In the genomic region with DNA sequence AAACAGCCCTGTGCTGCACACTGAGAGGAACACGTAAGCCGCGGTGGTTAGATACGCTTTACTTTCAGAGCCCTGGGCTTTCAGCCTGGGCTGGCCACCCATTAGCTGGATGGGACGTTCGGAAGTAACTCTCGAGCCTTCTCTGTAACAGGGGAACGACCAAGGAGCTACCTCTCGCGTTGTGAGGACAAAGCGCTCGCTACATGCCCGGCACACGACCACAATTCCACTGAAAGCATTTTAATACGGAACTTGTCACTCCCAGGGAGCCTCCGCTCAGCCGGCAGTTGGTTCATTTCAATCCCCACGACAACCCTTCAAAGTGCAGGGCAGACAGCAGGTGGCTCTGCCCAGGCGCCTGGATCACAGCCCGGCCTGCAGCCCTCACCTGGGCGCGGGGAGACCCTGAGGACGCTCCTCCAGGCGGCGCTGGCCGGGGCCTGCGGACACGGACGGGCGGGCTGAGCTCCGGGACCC, we compare ENCODE assay signal across 8 cellular contexts. TPM values are rescaled to one million over a fixed set of nuclear protein-coding genes. Genes with fewer than 3 reads are reported as not detected.
A peak's percentile ranks its signal among the peaks of the same experiment; 100 is the strongest.
DNase-seq lines count a peak whose midpoint lies in the region; ATAC-seq and TF ChIP-seq lines count a peak whose summit lies in the region.

No MANE protein-coding gene starts in this region.

- H3K9me3 ChIP-seq in DND-41 (ENCODE audit: insufficient read depth, low read length, severe bottlenecking), result no peaks in the 10 kb centered on the region
- H3K9me3 ChIP-seq in muscle layer of duodenum (ENCODE audit: control insufficient read depth in 1 of 2, low read length in 2 of 2), result no peaks in the 10 kb centered on the region

- H3K27me3 ChIP-seq in DND-41 (ENCODE audit: insufficient read depth, low read length, poor library complexity) (no peaks in the 10 kb centered on the region), muscle layer of duodenum (ENCODE audit: low read depth, low read length) (no peaks in the 10 kb centered on the region)

- peaks cover 29% of the 10 kb centered on the region; the same call in 1 of the 2 replicates for H4K20me1 ChIP-seq in DND-41 (ENCODE audit: insufficient read depth, low read length)

- peak overlapping the region; percentile 84 to 91 for H3K4me3 ChIP-seq in DND-41 (ENCODE audit: low read depth in 1 of 2, low read length in 2 of 2)
- H3K4me3 ChIP-seq in muscle layer of duodenum (ENCODE audit: low read depth in 1 of 2, low read length in 2 of 2), result peak overlapping the region; percentile 60 to 82

- H3K27ac ChIP-seq in DND-41 (ENCODE audit: low read length) (peak overlapping the region; percentile 60), muscle layer of duodenum (ENCODE audit: low read length) (peak overlapping the region; percentile 1)

- H3K4me1 ChIP-seq in DND-41 (ENCODE audit: insufficient read depth, low read length), result peaks cover 40% of the 10 kb centered on the region
- peaks cover 12 to 38% of the 10 kb centered on the region in 2 donors for H3K4me1 ChIP-seq in muscle layer of duodenum (ENCODE audit: control insufficient read depth in 1 of 2, insufficient read depth in 2 of 2, low read length in 2 of 2)

- peak overlapping the region; percentile 73 for H3K4me2 ChIP-seq in DND-41 (ENCODE audit: insufficient read depth, low read length)

- peak overlapping the region; percentile 31; the same call in 1 of the 2 replicates for H2AFZ ChIP-seq in DND-41 (ENCODE audit: low read depth, low read length)

- DNase-seq in DND-41 (no peak), NCI-H69 (lab: John Stamatoyannopoulos, UW) (peak; percentile 68), dermis blood vessel endothelial cell (peak; percentile 51), NCI-H2227 treated with DMSO at 0.1 percent for 48 hours (lab: John Stamatoyannopoulos, UW) (no peak), NCI-H1048 (lab: John Stamatoyannopoulos, UW) (no peak)

- H3K79me2 ChIP-seq in DND-41 (ENCODE audit: insufficient read depth, low read length), result peaks cover 35% of the 10 kb centered on the region

- no peak; the same call in 2 of the 3 replicates for ATAC-seq in DND-41 (ENCODE audit: insufficient read depth, low read depth)
- ATAC-seq in GM21723 (IDR thresholded peaks at IDR 0.05; ENCODE audit: unreplicated experiment), result peak; percentile 20
- no peak for ATAC-seq in GM19035 (IDR thresholded peaks at IDR 0.05; ENCODE audit: unreplicated experiment)

- H3K9ac ChIP-seq in DND-41 (ENCODE audit: low read depth, low read length), result peak overlapping the region; percentile 63

- no peak for TF ChIP-seq CTCF in DND-41 (IDR thresholded peaks at IDR 0.05; ENCODE audit: borderline replicate concordance, extremely low read depth, low read length, poor library complexity, severe bottlenecking)

- peaks cover 52% of the 10 kb centered on the region for H3K36me3 ChIP-seq in DND-41 (ENCODE audit: insufficient read depth, low read length)
- H3K36me3 ChIP-seq in muscle layer of duodenum (ENCODE audit: control insufficient read depth in 1 of 2, insufficient read depth in 2 of 2, low read length in 2 of 2), result peaks cover 30 to 40% of the 10 kb centered on the region in 2 donors

RNA-seq across cellular contexts. Expression of gene SURF1, which starts 0.4 kb away (rescaled TPM):
- total RNA-seq in dermis blood vessel endothelial cell, result 15.3 and 31.1 TPM in 2 replicates

RNA-seq across cellular contexts. Expression of gene SURF2, which starts 0.4 kb away (rescaled TPM):
- total RNA-seq in dermis blood vessel endothelial cell, result 11.2 and 11.7 TPM in 2 replicates

RNA-seq across cellular contexts. Expression of gene RPL7A, which starts 7.9 kb away (rescaled TPM):
- 1,936 and 2,833 TPM in 2 replicates for total RNA-seq in dermis blood vessel endothelial cell

RNA-seq across cellular contexts. Expression of gene MED22, which starts 8.0 kb away (rescaled TPM):
- 17.7 and 26.6 TPM in 2 replicates for total RNA-seq in dermis blood vessel endothelial cell

RNA-seq across cellular contexts. Expression of gene SURF6, which starts 19.9 kb away (rescaled TPM):
- total RNA-seq in dermis blood vessel endothelial cell, result 13.0 and 15.0 TPM in 2 replicates

Comparison
In these comparisons a context has a peak if more than half of its experiments do, and no peak if none do; other contexts are left out.
1. DNase-seq: peak in NCI-H69 (single experiment) and dermis blood vessel endothelial cell (single experiment); none in DND-41 (single experiment), NCI-H2227 treated with DMSO at 0.1 percent for 48 hours (single experiment) and NCI-H1048 (single experiment).